Comparison of ENCODE assay signal across 8 cellular contexts in genomic region chr1:23403735-23404486, GRCh38. TPM values are rescaled to one million over a fixed set of nuclear protein-coding genes. Genes with fewer than 3 reads are reported as not detected.
DNase-seq lines count a peak whose midpoint lies in the region; ATAC-seq and TF ChIP-seq lines count a peak whose summit lies in the region.

No MANE protein-coding gene starts in this region.

- intact Hi-C loops in esophagus muscularis mucosa (cut with DNase I), result loop anchor here (2.0 to 5.0 kb wide), 2 partner anchors 37 to 59 kb away; partner anchors contain the start of genes HNRNPR and ZNF436

- TF ChIP-seq EP300 in esophagus muscularis mucosa (IDR thresholded peaks at IDR 0.05), result no peak

- no peak for ATAC-seq in HG03139 (IDR thresholded peaks at IDR 0.05; ENCODE audit: unreplicated experiment)

- in situ Hi-C loops in KBM-7 (cut with MboI; ENCODE audit: low pct_unique_long_range_greater_than_20kb, low sequenced_read_pairs), result no loop called here

- H3K4me3 ChIP-seq in esophagus muscularis mucosa (peak overlapping the region in 3 of 4 donors; percentile 27 to 42 (median 35)), muscle layer of duodenum (ENCODE audit: low read depth in 1 of 2, low read length in 2 of 2) (peak overlapping the region in 1 of 2 donors; percentile 10)

- peak; percentile 99 for DNase-seq in DMS 273 (lab: John Stamatoyannopoulos, UW; ENCODE audit: unreplicated experiment)
- DNase-seq in KBM-7, result peak; percentile 85
- DNase-seq in OCI-M2 (lab: John Stamatoyannopoulos, UW; ENCODE audit: unreplicated experiment), result peak; percentile 61
- DNase-seq in activated T-cell treated with anti-CD3 and anti-CD28 coated beads, Interleukin-2, amount 50 U/mL, for 1 hour, result peak; percentile 85
- DNase-seq in esophagus muscularis mucosa (ENCODE audit: extremely low spot score), result peak; percentile 97
- DNase-seq in stimulated activated CD8-positive, alpha-beta memory T cell treated with anti-CD3 and anti-CD28 coated beads, Interleukin-7, amount 100 ng/mL, for 1 hour (ENCODE audit: low read depth in 2 of 2), result peak; percentile 67 to 77

- H3K36me3 ChIP-seq in esophagus muscularis mucosa (peaks cover 0 to 42% (median 3%) of the 10 kb centered on the region in 4 donors), muscle layer of duodenum (ENCODE audit: control insufficient read depth in 1 of 2, insufficient read depth in 2 of 2, low read length in 2 of 2) (peaks cover 4 to 7% of the 10 kb centered on the region in 2 donors)

- TF ChIP-seq POLR2A in esophagus muscularis mucosa (IDR thresholded peaks at IDR 0.05; ENCODE audit: low read depth), result no peak

- H3K4me1 ChIP-seq in esophagus muscularis mucosa (peaks cover 31 to 49% (median 45%) of the 10 kb centered on the region in 4 donors), muscle layer of duodenum (ENCODE audit: control insufficient read depth in 1 of 2, insufficient read depth in 2 of 2, low read length in 2 of 2) (peaks cover 5 to 11% of the 10 kb centered on the region in 2 donors)

- peak in 2 of 3 experiments; percentile 95 to 97 for TF ChIP-seq CTCF in esophagus muscularis mucosa (IDR thresholded peaks at IDR 0.05)

- H3K27ac ChIP-seq in esophagus muscularis mucosa (replicated peaks in 1 of 4), result peak overlapping the region; percentile 54 to 75 (median 66)
- peak overlapping the region; percentile 76 for H3K27ac ChIP-seq in muscle layer of duodenum (ENCODE audit: low read length)

- 8% methylated on average over 16 of the region's 19 CpGs for WGBS in esophagus muscularis mucosa

- H3K9me3 ChIP-seq in esophagus muscularis mucosa (no peaks in the 10 kb centered on the region), muscle layer of duodenum (ENCODE audit: control insufficient read depth in 1 of 2, low read length in 2 of 2) (no peaks in the 10 kb centered on the region)

- no peaks in the 10 kb centered on the region for H3K27me3 ChIP-seq in esophagus muscularis mucosa
- H3K27me3 ChIP-seq in muscle layer of duodenum (ENCODE audit: low read depth, low read length), result no peaks in the 10 kb centered on the region

RNA-seq across cellular contexts. Expression of gene TCEA3, which starts 20.6 kb away (rescaled TPM):
- 10 to 100 TPM; 16.7 to 24.1 (median 20.9) TPM for total RNA-seq in esophagus muscularis mucosa

RNA-seq across cellular contexts. Expression of gene ZNF436, which starts 34.3 kb away (rescaled TPM):
- total RNA-seq in esophagus muscularis mucosa, result 10 to 100 TPM; 13.7 to 36.8 (median 16.4) TPM

RNA-seq across cellular contexts. Expression of gene HNRNPR, which starts 59.8 kb away (rescaled TPM):
- total RNA-seq in esophagus muscularis mucosa, result 10 to 100 TPM; 59.8 to 75.7 (median 69.4) TPM
